1 cellular context compared by ENCODE assay signal in genomic region chr11:61814958-61815789, GRCh38.
TF ChIP-seq lines count a peak whose summit lies in the region.

No MANE protein-coding gene starts in this region.

TF ChIP-seq in K562, 482 proteins besides CTCF, POLR2A, EP300 and RAD21 (continued from another document and continues in another):
- TF ChIP-seq E4F1 (CRISPR knock-in tag; IDR thresholded peaks at IDR 0.05; ENCODE audit: borderline replicate concordance) (no peak), MCM5 (IDR thresholded peaks at IDR 0.05; ENCODE audit: low read depth) (no peak), NFYB (IDR thresholded peaks at IDR 0.05; ENCODE audit: extremely low read depth, insufficient read length) (peak; percentile 37), ZNF507 (tag; conservative IDR thresholded peaks at IDR 0.05) (no peak), THRAP3 (IDR thresholded peaks at IDR 0.05; ENCODE audit: borderline replicate concordance) (0 out of 2 replicates have a peak, but pooled peaks have one; percentile 78), E2F4 (CRISPR knock-in tag; IDR thresholded peaks at IDR 0.05; ENCODE audit: low read depth) (0 out of 2 replicates have a peak, but pooled peaks have one; percentile 40), ARHGAP35 (IDR thresholded peaks at IDR 0.05; ENCODE audit: partially characterized antibody) (no peak), YY1 (IDR thresholded peaks at IDR 0.05; ENCODE audit: borderline replicate concordance in 1 of 3, control insufficient read depth in 1 of 3, extremely low read depth in 1 of 3, insufficient read depth in 3 of 3, insufficient read length in 1 of 3, insufficient replicate concordance in 2 of 3, low read depth in 1 of 3, low read length in 2 of 3) (peak in 2 of 3 experiments; percentile 78 to 81), ZNF143 (CRISPR knock-in tag; IDR thresholded peaks at IDR 0.05) (no peak), BACH1 (tag; IDR thresholded peaks at IDR 0.05) (no peak), RUNX1 (IDR thresholded peaks at IDR 0.05; ENCODE audit: low read depth) (no peak; the same call in 1 of the 2 replicates), TCF15 (CRISPR knock-in tag; IDR thresholded peaks at IDR 0.05) (no peak), SMAD4 (CRISPR knock-in tag; conservative IDR thresholded peaks at IDR 0.05) (peak; percentile 60), HOXB6 (CRISPR knock-in tag; IDR thresholded peaks at IDR 0.05; ENCODE audit: borderline replicate concordance) (no peak), TGIF2 (CRISPR knock-in tag; IDR thresholded peaks at IDR 0.05) (no peak), ZNF239 (CRISPR knock-in tag; IDR thresholded peaks at IDR 0.05) (no peak), RBM34 (IDR thresholded peaks at IDR 0.05; ENCODE audit: borderline replicate concordance, insufficient read depth, low read length) (no peak), HDGF (IDR thresholded peaks at IDR 0.05) (no peak), ZNF282 (CRISPR knock-in tag; IDR thresholded peaks at IDR 0.05) (no peak), FOXP4 (CRISPR knock-in tag; IDR thresholded peaks at IDR 0.05; ENCODE audit: borderline replicate concordance) (no peak), NR2C1 (IDR thresholded peaks at IDR 0.05) (no peak), NR2C1 (tag; IDR thresholded peaks at IDR 0.05) (peak; percentile 12; the same call in 1 of the 2 replicates), FUS (optimal IDR thresholded peaks at IDR 0.05; ENCODE audit: low read depth, low read length) (no peak), CHCHD3 (CRISPR knock-in tag; IDR thresholded peaks at IDR 0.05) (0 out of 2 replicates have a peak, but pooled peaks have one; percentile 67), CBX2 (IDR thresholded peaks at IDR 0.05; ENCODE audit: insufficient read depth, low read length, poor library complexity, severe bottlenecking) (no peak), ATF6 (CRISPR knock-in tag; IDR thresholded peaks at IDR 0.05) (peak; percentile 72), ATF2 (CRISPR knock-in tag; IDR thresholded peaks at IDR 0.05) (no peak), E2F1 (CRISPR knock-in tag; IDR thresholded peaks at IDR 0.05) (peak; percentile 45; the same call in 1 of the 2 replicates), CHD7 (IDR thresholded peaks at IDR 0.05; ENCODE audit: low read depth, low read length) (no peak), XRCC3 (IDR thresholded peaks at IDR 0.05) (no peak), HMGXB4 (CRISPR knock-in tag; IDR thresholded peaks at IDR 0.05) (no peak), ZNF384 (IDR thresholded peaks at IDR 0.05; ENCODE audit: low read depth, low read length) (no peak)
